In the genomic region with DNA sequence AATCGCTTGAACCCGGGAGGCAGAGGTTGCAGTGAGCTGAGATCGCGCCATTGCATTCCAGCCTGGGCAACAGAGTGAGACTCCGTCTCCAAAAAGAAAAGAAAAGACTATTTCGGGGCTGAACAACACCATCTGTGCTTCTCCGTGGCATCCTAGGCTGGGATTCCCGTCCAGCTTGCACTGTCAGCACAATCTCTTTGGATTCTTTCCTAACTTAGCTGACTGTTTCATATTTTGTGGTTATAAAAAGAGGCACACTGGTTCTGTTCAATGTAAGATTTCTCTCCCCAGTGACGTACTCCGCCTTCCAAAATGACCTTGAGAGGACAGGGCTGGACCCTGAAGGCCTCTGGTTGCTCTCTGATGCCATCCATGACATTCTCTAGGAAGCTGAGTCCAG, we compare ENCODE assay signal across 19 cellular contexts. TPM values are rescaled to one million over a fixed set of nuclear protein-coding genes. Genes with fewer than 3 reads are reported as not detected.
"Had no signal": no experiment of that assay in that cellular context is flagged by ENCODE, and none has a peak within 500 bp of the region (broad histone marks: within the 10 kb centered on the region; RNA-seq: fewer than 3 reads in every experiment).

No MANE protein-coding gene starts in this region.

- H3K27me3 ChIP-seq: right atrium auricular region had no signal

- FAIRE-seq: islet of Langerhans, TTC549 had no signal

- H3K27ac ChIP-seq: epithelial cell of prostate, right atrium auricular region had no signal

- DNase-seq: activated CD4-positive, alpha-beta T cell treated with anti-CD3 and anti-CD28 coated beads, Interleukin-2, amount 10 ng/mL, durations not matched to agents 7 days and 5 days; activated CD4-positive, CD25-positive, alpha-beta regulatory T cell; activated CD8-positive, alpha-beta memory T cell treated with anti-CD3 and anti-CD28 coated beads for 24 hours; activated naive CD4-positive, alpha-beta T cell treated with Interleukin-2 at 50 U/mL for 16 hours; activated naive CD8-positive, alpha-beta T cell treated with anti-CD3 and anti-CD28 coated beads, Interleukin-2, amount 50 U/mL, for 24 hours; central memory CD4-positive, alpha-beta T cell; cortex of kidney; effector memory CD4-positive, alpha-beta T cell; mesendoderm; T-helper 2 cell had no signal

- H3K4me2 ChIP-seq: smooth muscle cell had no signal

- H3K9me3 ChIP-seq: right atrium auricular region had no signal

- ATAC-seq: activated naive CD8-positive, alpha-beta T cell treated with anti-CD3 and anti-CD28 coated beads, Interleukin-2, amount 50 U/mL, for 24 hours; left lobe of liver; stimulated activated memory B cell treated with anti-CD40 and anti-IgM and Interleukin-4, amounts not matched to agents 10 μg/mL and 1 μg/mL and 100 μg/mL, for 72 hours had no signal

- H3K4me3 ChIP-seq: right atrium auricular region, smooth muscle cell had no signal

RNA-seq across cellular contexts. Expression of gene MOGAT3, which starts 25.9 kb away (rescaled TPM):
- total RNA-seq: activated CD4-positive, alpha-beta T cell treated with anti-CD3 and anti-CD28 coated beads, Interleukin-2, amount 10 ng/mL, durations not matched to agents 7 days and 5 days; right atrium auricular region; smooth muscle cell; subcutaneous adipose tissue had no signal
- polyA plus RNA-seq: neural cell, smooth muscle cell had no signal
